ENCODE assay signal across 8 cellular contexts in the genomic region with DNA sequence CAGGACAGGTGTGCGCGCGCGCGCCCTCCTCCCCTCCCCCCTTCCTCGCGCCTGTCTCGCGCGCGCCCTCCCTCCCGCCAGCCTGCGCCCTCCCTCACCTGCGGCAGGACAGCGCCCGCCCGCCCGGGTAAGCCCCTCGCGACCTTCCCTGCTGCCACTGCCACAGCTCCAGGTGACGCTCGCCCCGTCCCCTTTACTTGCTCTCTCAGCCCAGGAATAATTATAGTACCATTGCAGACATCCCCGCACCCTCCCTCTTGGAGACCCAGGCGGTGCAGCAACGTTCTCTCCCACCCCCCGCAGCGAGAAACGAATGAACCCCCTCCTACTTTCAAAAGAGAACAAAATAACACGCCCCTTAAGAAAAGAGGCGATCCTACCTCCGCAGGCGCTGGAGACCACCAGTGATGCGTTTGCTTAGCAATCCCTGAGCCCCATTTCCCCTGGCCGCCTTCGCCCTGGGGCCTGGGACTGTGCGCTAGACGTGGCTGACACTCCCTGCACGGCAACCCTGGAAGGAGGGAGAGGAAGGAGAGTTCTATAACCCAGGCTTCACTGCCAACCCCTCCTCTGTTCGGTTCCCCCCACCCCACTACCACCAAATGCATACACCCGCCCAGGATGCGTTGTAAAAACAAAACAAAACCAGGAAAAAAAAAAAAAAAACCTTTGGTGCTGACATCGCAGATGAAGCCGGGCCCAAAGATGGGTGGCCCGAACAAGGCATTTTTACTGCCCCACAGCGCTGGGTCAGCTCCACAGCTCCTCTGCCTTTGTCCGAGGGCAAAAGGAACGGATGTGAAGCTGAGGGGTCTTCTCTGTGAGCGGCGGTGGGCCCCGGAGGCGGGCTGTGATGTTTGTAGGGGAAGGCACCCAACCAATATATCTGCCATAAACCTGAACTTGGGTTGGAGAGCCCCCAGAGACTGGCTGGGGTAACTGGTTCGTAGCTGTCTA.
DNase-seq lines count a peak whose midpoint lies in the region; ATAC-seq and TF ChIP-seq lines count a peak whose summit lies in the region.

No MANE protein-coding gene starts in this region.

- no peaks in the 10 kb centered on the region for H3K36me3 Mint-ChIP-seq in memory B cell

- no peaks in the 10 kb centered on the region for H3K36me3 ChIP-seq in tibial artery

- H3K27me3 ChIP-seq in tibial artery, result no peaks in the 10 kb centered on the region

- peak overlapping the region; percentile 83 for H3K4me3 ChIP-seq in AG09309 (ENCODE audit: control insufficient read depth, low read depth, low read length)
- H3K4me3 ChIP-seq in tibial artery, result peak overlapping the region; percentile 77 to 83

- ATAC-seq in GM21447 (IDR thresholded peaks at IDR 0.05; ENCODE audit: unreplicated experiment), result peak; percentile 5
- no peak for ATAC-seq in memory B cell (ENCODE audit: low read depth)
- no peak for ATAC-seq in GM21737 (IDR thresholded peaks at IDR 0.05; ENCODE audit: unreplicated experiment)
- no peak for ATAC-seq in HG02870 (IDR thresholded peaks at IDR 0.05; ENCODE audit: unreplicated experiment)

- H3K27me3 Mint-ChIP-seq in memory B cell, result no peaks in the 10 kb centered on the region

- H3K9me3 Mint-ChIP-seq in memory B cell, result no peaks in the 10 kb centered on the region

- intact Hi-C loops in tibial artery (cut with DNase I; ENCODE audit: low total_unique reads), result loop anchor here (10.0 kb wide), 1 partner anchor 46 kb away; no protein-coding TSS in a partner anchor

- TF ChIP-seq CTCF in AG09309 (IDR thresholded peaks at IDR 0.05; ENCODE audit: control insufficient read depth, insufficient read depth, low read depth, low read length, missing control alignments) (no peak), tibial artery (IDR thresholded peaks at IDR 0.05) (no peak)

- H3K4me3 Mint-ChIP-seq in memory B cell, result peak overlapping the region; percentile 95

- H3K4me1 Mint-ChIP-seq in memory B cell, result peaks cover 26% of the 10 kb centered on the region

- H3K27ac ChIP-seq in cingulate gyrus (ENCODE audit: low read depth, low read length) (peak overlapping the region; percentile 99), tibial artery (peak overlapping the region; percentile 99)

- DNase-seq in AG09309 (ENCODE audit: low read depth) (no peak), T follicular helper cell (ENCODE audit: low read depth) (peak; percentile 6), memory B cell (ENCODE audit: low spot score in 2 of 2) (peak in 1 of 2 donors; percentile 19), tibial artery (peak; percentile 31 to 69)

- H3K27ac Mint-ChIP-seq in memory B cell, result peak overlapping the region; percentile 99

- H3K9me3 ChIP-seq in tibial artery, result no peaks in the 10 kb centered on the region

- peaks cover 0 to 44% (median 32%) of the 10 kb centered on the region in 4 donors for H3K4me1 ChIP-seq in tibial artery
